ENCODE assay signal across 8 cellular contexts in genomic region chr16:69424935-69425784, GRCh38. TPM values are rescaled to one million over a fixed set of nuclear protein-coding genes. Genes with fewer than 3 reads are reported as not detected.
DNase-seq lines count a peak whose midpoint lies in the region; TF ChIP-seq lines count a peak whose summit lies in the region.

No MANE protein-coding gene starts in this region.

- no peak for DNase-seq in A673 (ENCODE audit: low spot score)
- DNase-seq in H7, result no peak
- no peak for DNase-seq in activated CD4-positive, alpha-beta memory T cell treated with anti-CD3 and anti-CD28 coated beads for 36 hours
- no peak for DNase-seq in stomach
- no peak for DNase-seq in NCI-H526 (lab: John Stamatoyannopoulos, UW)
- DNase-seq in NCI-H1694 (lab: John Stamatoyannopoulos, UW), result no peak
- no peak for DNase-seq in NCI-H2196 treated with DMSO at 0.1 percent for 48 hours (lab: John Stamatoyannopoulos, UW; ENCODE audit: unreplicated experiment)

- H3K4me1 ChIP-seq in A673 (ENCODE audit: insufficient read depth, low read length, poor library complexity, severe bottlenecking) (peaks cover 5% of the 10 kb centered on the region), iPS-18a (ENCODE audit: control insufficient read depth, low read depth, low read length) (no peaks in the 10 kb centered on the region), stomach (peaks cover 0 to 27% (median 24%) of the 10 kb centered on the region in 4 donors)

- no peak for TF ChIP-seq EP300 in stomach (IDR thresholded peaks at IDR 0.05)

- H3K27ac ChIP-seq in A673 (ENCODE audit: low read depth, low read length, poor library complexity, severe bottlenecking) (peak overlapping the region; percentile 81), iPS-18a (ENCODE audit: low read length) (peak overlapping the region; percentile 42), stomach (peak overlapping the region; percentile 78 to 92 (median 85))

- CTCF ChIA-PET in A673 (lab: Charles Lee), result no interaction called here
- CTCF ChIA-PET in activated CD4-positive, alpha-beta memory T cell treated with anti-CD3 and anti-CD28 coated beads for 36 hours (lab: Charles Lee), result interaction anchor here (0.6 to 1.5 kb wide), 5 partner anchors 24 to 139 kb away, joined by 3 to 8 read pairs (median 3); no protein-coding TSS in a partner anchor

- peaks cover 36% of the 10 kb centered on the region for H3K36me3 ChIP-seq in A673 (ENCODE audit: insufficient read depth, low read length, poor library complexity, severe bottlenecking)
- H3K36me3 ChIP-seq in H7 (replicated peaks; ENCODE audit: control insufficient read depth, insufficient read depth, low read length), result peaks cover 4% of the 10 kb centered on the region
- peaks cover 14% of the 10 kb centered on the region for H3K36me3 ChIP-seq in iPS-18a (ENCODE audit: control insufficient read depth, low read depth, low read length)
- H3K36me3 ChIP-seq in stomach, result peaks cover 6 to 34% (median 28%) of the 10 kb centered on the region in 4 donors

- H3K4me1 Mint-ChIP-seq in activated CD4-positive, alpha-beta memory T cell treated with anti-CD3 and anti-CD28 coated beads for 36 hours (ENCODE audit: low read depth), result peaks cover 47% of the 10 kb centered on the region

- H3K36me3 Mint-ChIP-seq in activated CD4-positive, alpha-beta memory T cell treated with anti-CD3 and anti-CD28 coated beads for 36 hours, result peaks cover 39% of the 10 kb centered on the region

- BruUV-seq in A673 (replicated peaks; lab: Mats Ljungman, UMichigan), result TSS peak; percentile 66

- intact Hi-C loops in A673 (cut with micrococcal nuclease; ENCODE audit: unreplicated experiment), result no loop called here
- intact Hi-C loops in activated CD4-positive, alpha-beta memory T cell treated with anti-CD3 and anti-CD28 coated beads for 36 hours (cut with micrococcal nuclease), result loop anchor here (1.0 to 2.0 kb wide), 6 partner anchors 14 to 301 kb away; partner anchors contain the start of genes NQO1 and TERF2
- intact Hi-C loops in stomach (cut with DNase I; ENCODE audit: low total_unique reads), result no loop called here

- POLR2A ChIA-PET in A673 (lab: Charles Lee; ENCODE audit: low non-redundant PET), result interaction anchor here (0.6 kb wide), 1 partner anchor 314 kb away, joined by 4 read pairs; no protein-coding TSS in a partner anchor
- POLR2A ChIA-PET in activated CD4-positive, alpha-beta memory T cell treated with anti-CD3 and anti-CD28 coated beads for 36 hours (lab: Charles Lee), result interaction anchor here (0.6 to 2.0 kb wide), 8 partner anchors 10 to 167 kb away, joined by 3 to 10 read pairs (median 5); no protein-coding TSS in a partner anchor

- no peak for TF ChIP-seq POLR2A in stomach (IDR thresholded peaks at IDR 0.05)

- TF ChIP-seq CTCF in A673 (conservative IDR thresholded peaks at IDR 0.05; ENCODE audit: low read depth, low read length), result no peak
- no peak for TF ChIP-seq CTCF in stomach (IDR thresholded peaks at IDR 0.05)

- 9 to 11% (median 11%) methylated on average over 11 of the region's 11 CpGs for WGBS in stomach, 5 donors

- H3K9me3 Mint-ChIP-seq in activated CD4-positive, alpha-beta memory T cell treated with anti-CD3 and anti-CD28 coated beads for 36 hours, result peaks cover 12% of the 10 kb centered on the region

- no peaks in the 10 kb centered on the region for H3K27me3 ChIP-seq in A673 (replicated peaks; ENCODE audit: insufficient read depth, low read depth, low read length, poor library complexity)
- H3K27me3 ChIP-seq in H7 (ENCODE audit: control insufficient read depth, insufficient read depth, low read length), result no peaks in the 10 kb centered on the region
- H3K27me3 ChIP-seq in iPS-18a (ENCODE audit: control insufficient read depth, insufficient read depth, low read length), result no peaks in the 10 kb centered on the region
- no peaks in the 10 kb centered on the region for H3K27me3 ChIP-seq in stomach

- H3K9me3 ChIP-seq in A673 (ENCODE audit: low read depth, low read length, poor library complexity, severe bottlenecking) (peaks cover 3% of the 10 kb centered on the region), iPS-18a (ENCODE audit: control insufficient read depth, low read depth, low read length) (no peaks in the 10 kb centered on the region), stomach (no peaks in the 10 kb centered on the region)

- H3K4me3 ChIP-seq in A673 (ENCODE audit: low read depth, low read length, poor library complexity, severe bottlenecking), result peak overlapping the region; percentile 72
- peak overlapping the region; percentile 89 for H3K4me3 ChIP-seq in H7 (ENCODE audit: insufficient read depth, low read depth, low read length)
- H3K4me3 ChIP-seq in iPS-18a (ENCODE audit: low read length), result peak overlapping the region; percentile 92
- H3K4me3 ChIP-seq in stomach, result peak overlapping the region; percentile 67 to 95 (median 84)

- no peaks in the 10 kb centered on the region for H3K27me3 Mint-ChIP-seq in activated CD4-positive, alpha-beta memory T cell treated with anti-CD3 and anti-CD28 coated beads for 36 hours

- peak overlapping the region; percentile 98 for H3K4me3 Mint-ChIP-seq in activated CD4-positive, alpha-beta memory T cell treated with anti-CD3 and anti-CD28 coated beads for 36 hours

- peak overlapping the region; percentile 85 for H3K9ac ChIP-seq in iPS-18a (ENCODE audit: low read length)

- H3K27ac Mint-ChIP-seq in activated CD4-positive, alpha-beta memory T cell treated with anti-CD3 and anti-CD28 coated beads for 36 hours, result peak overlapping the region; percentile 96

RNA-seq across cellular contexts. Expression of gene CYB5B, which starts 0.7 kb away (rescaled TPM):
- total RNA-seq in A673 (2021), result 223 and 242 TPM in 2 replicates
- total RNA-seq in H7 (2014; rRNA removed; shearing (Covaris generic)), result 78.4 and 103 TPM in 2 replicates
- total RNA-seq in activated CD4-positive, alpha-beta memory T cell treated with anti-CD3 and anti-CD28 coated beads for 36 hours, result 100 to 1,000 TPM; 147 to 152 TPM
- total RNA-seq in stomach, result 10 to 100 TPM in 4 of 5 donors, 1 to 10 TPM in 1; 9.3 to 76.3 (median 46.8) TPM
- 10 to 100 TPM; 45.1 to 55.7 (median 52.9) TPM for polyA plus RNA-seq in stomach

RNA-seq across cellular contexts. Expression of gene TERF2, which starts 39.4 kb away (rescaled TPM):
- total RNA-seq in A673 (2021) (42.8 and 46.1 TPM in 2 replicates), stomach (100 to 1,000 TPM in 2 of 5 donors, 10 to 100 TPM in 3; 11.6 to 209 (median 35.1) TPM)
- 15.6 and 16.2 TPM in 2 replicates for total RNA-seq in H7 (2014; rRNA removed; shearing (Covaris generic))
- total RNA-seq in activated CD4-positive, alpha-beta memory T cell treated with anti-CD3 and anti-CD28 coated beads for 36 hours, result 10 to 100 TPM; 39.5 to 42.5 TPM
- polyA plus RNA-seq in stomach, result 10 to 100 TPM in 1 of 3 donors, 1 to 10 TPM in 2; 7.6 to 13.6 (median 8.8) TPM
